8 cellular contexts compared by ENCODE assay signal in genomic region chr20:63969851-63970713, GRCh38. TPM values are rescaled to one million over a fixed set of nuclear protein-coding genes. Genes with fewer than 3 reads are reported as not detected.
DNase-seq lines count a peak whose midpoint lies in the region; ATAC-seq and TF ChIP-seq lines count a peak whose summit lies in the region.

Gene ZNF512B (minus strand): TSS chr20:63969930. CDS start chr20:63967950, 1,980 bp downstream.

- TF ChIP-seq CTCF in MM.1S (IDR thresholded peaks at IDR 0.05; ENCODE audit: low read length) (no peak), WI38 (IDR thresholded peaks at IDR 0.05; ENCODE audit: low read depth, low read length) (no peak), left lung (IDR thresholded peaks at IDR 0.05) (no peak)

- H3K4me1 ChIP-seq in MM.1S (ENCODE audit: low read length) (peaks cover 9% of the 10 kb centered on the region), left lung (peaks cover 19 to 28% of the 10 kb centered on the region in 2 donors)

- H3F3A ChIP-seq in MM.1S (ENCODE audit: insufficient read depth, low read length) = no peaks in the 10 kb centered on the region; the same call in 1 of the 2 replicates

- H3K4me3 ChIP-seq in MM.1S (ENCODE audit: low read length) (peak within 1 kb of the TSS; percentile 53), WI38 (ENCODE audit: low read depth, low read length) (peak within 1 kb of the TSS; percentile 68), left lung (peak within 1 kb of the TSS; percentile 53 to 54)

- H3K9ac ChIP-seq in MM.1S (ENCODE audit: low read length) = peak within 1 kb of the TSS; percentile 52; the same call in 1 of the 2 replicates

- no peaks in the 10 kb centered on the region for H4K20me1 ChIP-seq in MM.1S (ENCODE audit: insufficient read depth, low read length)

- H3K36me3 ChIP-seq in MM.1S (replicated peaks; ENCODE audit: insufficient read depth, low read length) (no peaks in the 10 kb centered on the region), left lung (peaks cover 0 to 19% of the 10 kb centered on the region in 2 donors)

- peak within 1 kb of the TSS; percentile 89 for H3K4me2 ChIP-seq in MM.1S (ENCODE audit: low read depth, low read length)

- H3K9me2 ChIP-seq in MM.1S (replicated peaks; ENCODE audit: insufficient read depth, low read length) = no peaks in the 10 kb centered on the region

- H3K79me2 ChIP-seq in MM.1S (ENCODE audit: low read length) = peaks cover 8% of the 10 kb centered on the region

- peak within 1 kb of the TSS; percentile 71 for H2AFZ ChIP-seq in MM.1S (ENCODE audit: low read length)

- intact Hi-C loops in left lung (cut with DNase I) = no loop called here

- no peaks in the 10 kb centered on the region for H3K9me3 ChIP-seq in MM.1S (replicated peaks; ENCODE audit: insufficient read depth, low read length)
- no peaks in the 10 kb centered on the region for H3K9me3 ChIP-seq in left lung

- H3K27ac ChIP-seq in MM.1S (ENCODE audit: low read length) = no peak within 1 kb of the TSS
- H3K27ac ChIP-seq in left lung = peak within 1 kb of the TSS in 1 of 2 donors; percentile 37

- peak; percentile 61 for ATAC-seq in left lung
- ATAC-seq in HG03457 (IDR thresholded peaks at IDR 0.05; ENCODE audit: unreplicated experiment) = no peak

- peak; percentile 97 for DNase-seq in GM03348 (ENCODE audit: low spot score)
- DNase-seq in MM.1S = peak; percentile 57
- peak; percentile 73 for DNase-seq in dermis blood vessel endothelial cell
- peak; percentile 67 to 82 for DNase-seq in left lung
- DNase-seq in stimulated activated CD4-positive, alpha-beta T cell treated with anti-CD3 and anti-CD28 coated beads, Interleukin-4, amount 100 ng/mL, for 24 hours = peak; percentile 63
- no peak for DNase-seq in Kasumi-1 (lab: John Stamatoyannopoulos, UW)

- H3K27me3 ChIP-seq in MM.1S (replicated peaks; ENCODE audit: insufficient read depth, low read length) (peaks cover 5% of the 10 kb centered on the region; the same call in 1 of the 2 replicates), left lung (peaks cover 0 to 6% of the 10 kb centered on the region in 2 donors)

RNA-seq across cellular contexts. Expression of gene ZNF512B, which starts in this region (rescaled TPM):
- total RNA-seq in dermis blood vessel endothelial cell = 10.0 and 14.5 TPM in 2 replicates
- 10 to 100 TPM; 16.4 to 16.9 TPM for total RNA-seq in left lung

Comparison
In these comparisons a context has a peak if more than half of its experiments do, and no peak if none do; other contexts are left out.
1. DNase-seq: peak in GM03348 (single experiment), MM.1S (single experiment), dermis blood vessel endothelial cell (single experiment), left lung (2 of 2) and stimulated activated CD4-positive, alpha-beta T cell treated with anti-CD3 and anti-CD28 coated beads, Interleukin-4, amount 100 ng/mL, for 24 hours (single experiment); none in Kasumi-1 (0 of 2).
2. Peak in every context shown above with its lines, with median percentiles within 50 percentile points of each other: H3K4me3 ChIP-seq.